ENCODE assay signal across 8 cellular contexts in genomic region chr9:126325779-126326178, GRCh38. TPM values are rescaled to one million over a fixed set of nuclear protein-coding genes. Genes with fewer than 3 reads are reported as not detected.
DNase-seq lines count a peak whose midpoint lies in the region; ATAC-seq and TF ChIP-seq lines count a peak whose summit lies in the region.

No MANE protein-coding gene starts in this region.

- H3K27me3 ChIP-seq in CD8-positive, alpha-beta memory T cell (ENCODE audit: insufficient read depth, low read length, poor library complexity, severe bottlenecking), result no peaks in the 10 kb centered on the region
- no peaks in the 10 kb centered on the region for H3K27me3 ChIP-seq in PC-9 (ENCODE audit: insufficient read depth, low read depth)
- H3K27me3 ChIP-seq in esophagus (ENCODE audit: control insufficient read depth in 1 of 2, insufficient read depth in 2 of 2, low read length in 2 of 2), result no peaks in the 10 kb centered on the region

- peak overlapping the region; percentile 68; the same call in 1 of the 2 replicates for H3K4me2 ChIP-seq in PC-9

- BruUV-seq in PC-9 (replicated peaks; lab: Mats Ljungman, UMichigan), result TSS peak; percentile 84

- peak; percentile 26 for ATAC-seq in sciatic nerve

- peaks cover 39% of the 10 kb centered on the region for H3K4me1 ChIP-seq in CD8-positive, alpha-beta memory T cell (ENCODE audit: insufficient read depth, low read length)
- H3K4me1 ChIP-seq in PC-9 (replicated peaks; ENCODE audit: insufficient read depth) (no peaks in the 10 kb centered on the region), esophagus (ENCODE audit: control insufficient read depth in 2 of 2, insufficient read depth in 2 of 2, low read length in 1 of 2) (peaks cover 0 to 6% of the 10 kb centered on the region in 2 donors)

- H2AFZ ChIP-seq in PC-9, result peak overlapping the region; percentile 79; the same call in 1 of the 2 replicates

- no peaks in the 10 kb centered on the region for H3K27me3 Mint-ChIP-seq in CD8-positive, alpha-beta memory T cell

- peaks cover 0 to 4% (median 0%) of the 10 kb centered on the region in 5 donors for H3K9me3 Mint-ChIP-seq in CD8-positive, alpha-beta memory T cell

- DNase-seq in CD8-positive, alpha-beta memory T cell, result no peak
- DNase-seq in PC-9 (no peak), sciatic nerve (ENCODE audit: low spot score) (no peak), GM03348 (ENCODE audit: low spot score) (no peak), GF-D8 (lab: John Stamatoyannopoulos, UW) (no peak), GM13977 (ENCODE audit: low spot score) (no peak), occipital lobe (lab: John Stamatoyannopoulos, UW) (no peak)

- intact Hi-C loops in PC-9 (cut with micrococcal nuclease; ENCODE audit: unreplicated experiment) (no loop called here), sciatic nerve (cut with DNase I) (loop anchor here (10.0 kb wide), 1 partner anchor 69 kb away; no protein-coding TSS in a partner anchor)

- in situ Hi-C loops in GM13977 (cut with MboI; ENCODE audit: low pct_unique_long_range_greater_than_20kb, low sequenced_read_pairs, unreplicated experiment), result no loop called here

- peak overlapping the region; percentile 37 for H3K4me3 ChIP-seq in CD8-positive, alpha-beta memory T cell (ENCODE audit: low read length)
- H3K4me3 ChIP-seq in PC-9, result no peak overlapping the region; the same call in 1 of the 2 replicates
- H3K4me3 ChIP-seq in esophagus (ENCODE audit: low read depth in 1 of 2, low read length in 2 of 2), result peak overlapping the region in 1 of 2 donors; percentile 67

- H3K36me3 ChIP-seq in CD8-positive, alpha-beta memory T cell (ENCODE audit: insufficient read depth, low read length), result no peaks in the 10 kb centered on the region
- H3K36me3 ChIP-seq in PC-9 (ENCODE audit: low read depth), result no peaks in the 10 kb centered on the region
- no peaks in the 10 kb centered on the region for H3K36me3 ChIP-seq in esophagus (ENCODE audit: control insufficient read depth in 2 of 2, insufficient read depth in 2 of 2, low read length in 1 of 2)

- peaks cover 36 to 49% (median 41%) of the 10 kb centered on the region in 3 donors for H3K4me1 Mint-ChIP-seq in CD8-positive, alpha-beta memory T cell

- H3K9me2 ChIP-seq in PC-9 (ENCODE audit: insufficient read depth), result no peaks in the 10 kb centered on the region

- POLR2A ChIA-PET in CD8-positive, alpha-beta memory T cell (lab: Charles Lee), result interaction anchor here (0.8 to 2.2 kb wide), 2 partner anchors 71 to 73 kb away, joined by 3 to 9 read pairs; no protein-coding TSS in a partner anchor
- POLR2A ChIA-PET in PC-9 (lab: Charles Lee; ENCODE audit: unreplicated experiment), result no interaction called here

- CTCF ChIA-PET in CD8-positive, alpha-beta memory T cell (lab: Charles Lee), result interaction anchor here (0.8 to 5.0 kb wide), 6 partner anchors 8 to 165 kb away, joined by 3 to 23 read pairs (median 10); no protein-coding TSS in a partner anchor
- CTCF ChIA-PET in PC-9 (lab: Charles Lee), result interaction anchor here (0.6 kb wide), 1 partner anchor 29 kb away, joined by 3 read pairs; no protein-coding TSS in a partner anchor

- H3K27ac Mint-ChIP-seq in CD8-positive, alpha-beta memory T cell, result peak overlapping the region; percentile 89 to 99 (median 94)

- H3K27ac ChIP-seq in CD8-positive, alpha-beta memory T cell (ENCODE audit: low read depth, low read length), result peak overlapping the region; percentile 44
- H3K27ac ChIP-seq in PC-9, result no peak overlapping the region
- peak overlapping the region; percentile 78 to 83 for H3K27ac ChIP-seq in esophagus (ENCODE audit: low read depth in 2 of 2, low read length in 1 of 2)

- WGBS in esophagus, 2 donors, result 93 to 99% methylated on average over 5 of the region's 5 CpGs

- no peaks in the 10 kb centered on the region for H3K9me3 ChIP-seq in CD8-positive, alpha-beta memory T cell (ENCODE audit: low read length)
- H3K9me3 ChIP-seq in PC-9 (ENCODE audit: insufficient read depth, low read depth), result no peaks in the 10 kb centered on the region; the same call in 1 of the 2 replicates
- H3K9me3 ChIP-seq in esophagus (ENCODE audit: control insufficient read depth in 2 of 2, insufficient read depth in 1 of 2, low read depth in 1 of 2, low read length in 1 of 2), result no peaks in the 10 kb centered on the region

- no peaks in the 10 kb centered on the region for H3F3A ChIP-seq in PC-9 (ENCODE audit: insufficient read depth, low read depth)

- H3K79me2 ChIP-seq in PC-9 (ENCODE audit: low read depth), result no peaks in the 10 kb centered on the region

- TF ChIP-seq CTCF in PC-9 (conservative IDR thresholded peaks at IDR 0.05), result no peak
- TF ChIP-seq CTCF in GM13977 (IDR thresholded peaks at IDR 0.05; ENCODE audit: extremely low read depth, insufficient read depth, missing control alignments), result no peak

- H3K4me3 Mint-ChIP-seq in CD8-positive, alpha-beta memory T cell, result peak overlapping the region; percentile 85 to 96 (median 87)

- peaks cover 0 to 12% (median 0%) of the 10 kb centered on the region in 3 donors for H3K36me3 Mint-ChIP-seq in CD8-positive, alpha-beta memory T cell

- H4K20me1 ChIP-seq in PC-9 (ENCODE audit: insufficient read depth), result no peaks in the 10 kb centered on the region

RNA-seq across cellular contexts. Expression of gene MVB12B, which starts 0.8 kb away (rescaled TPM):
- 10 to 100 TPM; 11.0 to 13.1 TPM for total RNA-seq in CD8-positive, alpha-beta memory T cell
- polyA plus RNA-seq in CD8-positive, alpha-beta memory T cell, result 12.7 TPM
- total RNA-seq in PC-9 (2021) (6.7 and 8.8 TPM in 2 replicates), sciatic nerve (65.7 TPM), occipital lobe (28.7 TPM)
- polyA plus RNA-seq in esophagus, result 1 to 10 TPM; 2.1 to 2.4 TPM
